In the genomic region with DNA sequence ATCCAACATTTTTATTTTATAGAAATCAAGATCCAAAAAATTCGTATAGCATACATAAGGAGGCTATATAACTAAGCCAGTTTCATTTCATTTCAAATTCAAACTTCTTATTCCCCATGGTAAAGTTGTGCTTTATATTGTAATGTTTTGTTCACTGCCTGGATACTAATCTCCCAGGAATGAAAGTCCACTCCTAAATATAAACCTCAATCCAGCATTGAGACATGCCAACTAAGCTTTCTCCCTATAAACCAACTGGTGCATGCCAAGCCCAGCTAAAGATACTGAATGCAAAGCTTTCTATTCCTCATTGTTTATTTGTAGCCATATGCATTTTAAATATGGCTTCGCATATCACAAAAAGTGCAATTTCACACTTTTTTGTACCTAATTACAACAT, we compare ENCODE assay signal across 20 cellular contexts.
"Had no signal": no experiment of that assay in that cellular context is flagged by ENCODE, and none has a peak within 500 bp of the region (broad histone marks: within the 10 kb centered on the region; RNA-seq: fewer than 3 reads in every experiment).

No MANE protein-coding gene starts in this region.

- H3K9me3 ChIP-seq: gastrocnemius medialis, stomach, testis had no signal

- DNase-seq: activated CD4-positive, alpha-beta memory T cell treated with anti-CD3 and anti-CD28 coated beads for 36 hours; activated CD4-positive, alpha-beta T cell treated with anti-CD3 and anti-CD28 coated beads for 36 hours; activated gamma-delta T cell treated with Interleukin-2 at 50 U/mL for 16 hours; activated T-cell treated with anti-CD3 and anti-CD28 coated beads for 4 hours; endodermal cell; gastrocnemius medialis; heart left ventricle; kidney glomerular epithelial cell; naive thymus-derived CD4-positive, alpha-beta T cell; right cardiac atrium; small intestine; stimulated activated CD4-positive, alpha-beta T cell treated with anti-CD3 and anti-CD28 coated beads, Interleukin-15, amount 100 ng/mL, for 24 hours; stimulated activated CD4-positive, alpha-beta T cell treated with anti-CD3 and anti-CD28 coated beads, Interleukin-2, amount 100 ng/mL, for 48 hours; stomach; testis had no signal

- H3K4me3 ChIP-seq: cardiac muscle cell, gastrocnemius medialis, heart left ventricle, neural progenitor cell, stomach, testis had no signal

- H3K27ac ChIP-seq: cardiac muscle cell, epithelial cell of prostate, gastrocnemius medialis, heart left ventricle, neural progenitor cell, testis had no signal

- H3K4me2 ChIP-seq: neural progenitor cell had no signal

- H3K9ac ChIP-seq: neural progenitor cell had no signal

- H3K36me3 ChIP-seq: cardiac muscle cell, gastrocnemius medialis, heart left ventricle, neural progenitor cell, stomach had no signal

- H3K27me3 ChIP-seq: cardiac muscle cell, gastrocnemius medialis, heart left ventricle, neural progenitor cell, stomach, testis had no signal

- H2AFZ ChIP-seq: neural progenitor cell had no signal

- ATAC-seq: activated CD4-positive, alpha-beta T cell treated with anti-CD3 and anti-CD28 coated beads for 36 hours; activated naive CD4-positive, alpha-beta T cell treated with anti-CD3 and anti-CD28 coated beads, Interleukin-2, amount 50 U/mL, for 72 hours; gastrocnemius medialis; naive thymus-derived CD4-positive, alpha-beta T cell; right cardiac atrium; WTC11 had no signal

- H3K4me1 ChIP-seq: neural progenitor cell, testis had no signal
